In genomic region chr15:63308947-63309346, GRCh38 we compare ENCODE assay signal across 23 cellular contexts.
"Had no signal": no experiment of that assay in that cellular context is flagged by ENCODE, and none has a peak within 500 bp of the region (broad histone marks: within the 10 kb centered on the region; RNA-seq: fewer than 3 reads in every experiment).

No MANE protein-coding gene starts in this region.

- H3K4me3 ChIP-seq: coronary artery, esophagus muscularis mucosa, gastrocnemius medialis, transverse colon, uterus had no signal

- DNase-seq: activated B cell treated with CpG ODN at 0.5 μM for 24 hours; activated CD4-positive, alpha-beta T cell treated with anti-CD3 and anti-CD28 coated beads for 36 hours; activated CD4-positive, alpha-beta T cell treated with anti-CD3 and anti-CD28 coated beads, Interleukin-2, amount 50 U/mL, for 4 hours; activated CD8-positive, alpha-beta memory T cell treated with anti-CD3 and anti-CD28 coated beads, Interleukin-2, amount 50 U/mL, for 48 hours; activated naive CD4-positive, alpha-beta T cell treated with anti-CD3 and anti-CD28 coated beads for 36 hours; activated naive CD8-positive, alpha-beta T cell treated with anti-CD3 and anti-CD28 coated beads, Interleukin-2, amount 10 ng/mL, durations not matched to agents 7 days and 5 days; activated T-cell treated with anti-CD3 and anti-CD28 coated beads, Interleukin-2, amount 50 U/mL, for 48 hours; amniotic stem cell; gastrocnemius medialis; hippocampal formation; mesenchymal stem cell; naive B cell; posterior cingulate gyrus; retina; stimulated activated CD4-positive, alpha-beta T cell treated with anti-CD3 and anti-CD28 coated beads, Interleukin-2, amount 100 ng/mL, for 48 hours; stimulated activated CD8-positive, alpha-beta memory T cell treated with anti-CD3 and anti-CD28 coated beads, Interleukin-4, amount 100 ng/mL, for 48 hours; stimulated activated naive B cell treated with anti-CD40 and anti-IgM and Interleukin-4, amounts not matched to agents 10 μg/mL and 1 μg/mL and 100 μg/mL, for 72 hours; T-helper 9 cell; transverse colon; uterus had no signal

- FAIRE-seq: bronchial epithelial cell had no signal

- H3K4me1 ChIP-seq: esophagus muscularis mucosa, gastrocnemius medialis, uterus had no signal

- H3K9me3 ChIP-seq: esophagus muscularis mucosa, gastrocnemius medialis, transverse colon, uterus had no signal

- ATAC-seq: activated CD4-positive, alpha-beta T cell treated with anti-CD3 and anti-CD28 coated beads for 36 hours; gastrocnemius medialis; stimulated activated naive B cell treated with anti-CD40 and anti-IgM and Interleukin-4, amounts not matched to agents 10 μg/mL and 1 μg/mL and 100 μg/mL, for 72 hours had no signal

- H3K36me3 ChIP-seq: transverse colon, uterus had no signal

- H3K27ac ChIP-seq: coronary artery, esophagus muscularis mucosa, gastrocnemius medialis, transverse colon, uterus had no signal

- H3K27me3 ChIP-seq: esophagus muscularis mucosa, gastrocnemius medialis, transverse colon, uterus had no signal
